ENCODE assay signal across 24 cellular contexts in genomic region chr11:12218909-12219308, GRCh38.
DNase-seq lines count a peak whose midpoint lies in the region; ATAC-seq and TF ChIP-seq lines count a peak whose summit lies in the region.
"Had no signal": no experiment of that assay in that cellular context is flagged by ENCODE, and none has a peak within 500 bp of the region (broad histone marks: within the 10 kb centered on the region; RNA-seq: fewer than 3 reads in every experiment).

No MANE protein-coding gene starts in this region.

- peaks cover 5% of the 10 kb centered on the region for H3K36me3 ChIP-seq in CD8-positive, alpha-beta memory T cell (ENCODE audit: insufficient read depth, low read length)
- H3K36me3 ChIP-seq in hepatocyte (replicated peaks; ENCODE audit: insufficient read depth, low read depth) (no peaks in the 10 kb centered on the region), sigmoid colon (peaks cover 3 to 26% (median 5%) of the 10 kb centered on the region in 4 donors)
- H3K36me3 ChIP-seq: ovary had no signal

- no peak for ATAC-seq in HG02623 (IDR thresholded peaks at IDR 0.05; ENCODE audit: unreplicated experiment)
- ATAC-seq: lower lobe of right lung, WTC11 had no signal

- DNase-seq in CD8-positive, alpha-beta memory T cell: no peak
- DNase-seq in HuH-7.5 (ENCODE audit: low spot score) (peak; percentile 67), hepatocyte (ENCODE audit: low spot score) (peak; percentile 68), sigmoid colon (no peak), GM13976 (ENCODE audit: low spot score) (no peak), NCI-H128 (lab: John Stamatoyannopoulos, UW; ENCODE audit: unreplicated experiment) (no peak)
- DNase-seq in stimulated activated CD8-positive, alpha-beta memory T cell treated with anti-CD3 and anti-CD28 coated beads, Interleukin-4, amount 100 ng/mL, for 48 hours: no peak
- DNase-seq: activated CD4-positive, alpha-beta memory T cell treated with anti-CD3 and anti-CD28 coated beads for 36 hours; activated naive CD4-positive, alpha-beta T cell; activated T-cell treated with anti-CD3 and anti-CD28 coated beads for 4 hours; amniotic stem cell; CD4-positive, alpha-beta memory T cell; cerebellar nuclear complex; effector memory CD4-positive, alpha-beta T cell; EL; lower lobe of right lung; NCI-H1436; NCI-H774; ovary; stimulated activated CD4-positive, alpha-beta T cell treated with anti-CD3 and anti-CD28 coated beads, Interleukin-2, amount 100 ng/mL, for 48 hours; substantia nigra had no signal

- H3K79me2 ChIP-seq in hepatocyte: no peaks in the 10 kb centered on the region

- H4K20me1 ChIP-seq in hepatocyte (ENCODE audit: insufficient read depth, poor library complexity, severe bottlenecking): no peaks in the 10 kb centered on the region

- peaks cover 0 to 4% of the 10 kb centered on the region in 2 donors for H3K27me3 Mint-ChIP-seq in CD8-positive, alpha-beta memory T cell
- H3K27me3 Mint-ChIP-seq: activated CD4-positive, alpha-beta memory T cell treated with anti-CD3 and anti-CD28 coated beads for 36 hours; CD4-positive, alpha-beta memory T cell had no signal

- CTCF ChIA-PET in CD8-positive, alpha-beta memory T cell (lab: Charles Lee): interaction anchor here (0.9 to 3.7 kb wide), 3 partner anchors 11 to 103 kb away, joined by 3 to 20 read pairs (median 3); no protein-coding TSS in a partner anchor

- H3K27ac Mint-ChIP-seq in CD8-positive, alpha-beta memory T cell: peak overlapping the region in 6 of 8 donors; percentile 4 to 85 (median 64)
- H3K27ac Mint-ChIP-seq: activated CD4-positive, alpha-beta memory T cell treated with anti-CD3 and anti-CD28 coated beads for 36 hours; WTC11 had no signal

- no peak for TF ChIP-seq POLR2A in sigmoid colon (IDR thresholded peaks at IDR 0.05)

- H3K9me2 ChIP-seq in hepatocyte (replicated peaks; ENCODE audit: insufficient read depth): no peaks in the 10 kb centered on the region

- no peak overlapping the region for H3K4me3 Mint-ChIP-seq in CD8-positive, alpha-beta memory T cell
- H3K4me3 Mint-ChIP-seq: activated CD4-positive, alpha-beta memory T cell treated with anti-CD3 and anti-CD28 coated beads for 36 hours; WTC11 had no signal

- in situ Hi-C loops in GM13976 (cut with MboI; ENCODE audit: low sequenced_read_pairs, unreplicated experiment): no loop called here

- no peaks in the 10 kb centered on the region for H3K9me3 Mint-ChIP-seq in CD8-positive, alpha-beta memory T cell
- H3K9me3 Mint-ChIP-seq: activated CD4-positive, alpha-beta memory T cell treated with anti-CD3 and anti-CD28 coated beads for 36 hours; CD4-positive, alpha-beta memory T cell; WTC11 had no signal

- TF ChIP-seq EP300 in sigmoid colon (IDR thresholded peaks at IDR 0.05): no peak

- peaks cover 25 to 79% (median 36%) of the 10 kb centered on the region in 3 donors for H3K36me3 Mint-ChIP-seq in CD8-positive, alpha-beta memory T cell
- H3K36me3 Mint-ChIP-seq: WTC11 had no signal

- POLR2A ChIA-PET in CD8-positive, alpha-beta memory T cell (lab: Charles Lee): no interaction called here

- peaks cover 45% of the 10 kb centered on the region for H3K4me1 ChIP-seq in CD8-positive, alpha-beta memory T cell (ENCODE audit: insufficient read depth, low read length)
- H3K4me1 ChIP-seq in hepatocyte (ENCODE audit: insufficient read depth): peaks cover 41% of the 10 kb centered on the region
- peaks cover 0 to 98% (median 78%) of the 10 kb centered on the region in 4 donors for H3K4me1 ChIP-seq in sigmoid colon

- H3K4me3 ChIP-seq in CD8-positive, alpha-beta memory T cell (ENCODE audit: low read length): no peak overlapping the region
- H3K4me3 ChIP-seq in hepatocyte: no peak overlapping the region
- H3K4me3 ChIP-seq in sigmoid colon: no peak overlapping the region
- H3K4me3 ChIP-seq: lower lobe of right lung, ovary, SJSA1 had no signal

- no peak overlapping the region for H3K27ac ChIP-seq in CD8-positive, alpha-beta memory T cell (ENCODE audit: low read depth, low read length)
- H3K27ac ChIP-seq in hepatocyte: peak overlapping the region; percentile 76
- peak overlapping the region; percentile 66 to 89 (median 76) for H3K27ac ChIP-seq in sigmoid colon
- H3K27ac ChIP-seq: lower lobe of right lung, ovary, SJSA1 had no signal

- no peaks in the 10 kb centered on the region for H3K27me3 ChIP-seq in CD8-positive, alpha-beta memory T cell (ENCODE audit: insufficient read depth, low read length, poor library complexity, severe bottlenecking)
- H3K27me3 ChIP-seq in hepatocyte: no peaks in the 10 kb centered on the region
- H3K27me3 ChIP-seq in sigmoid colon: no peaks in the 10 kb centered on the region
- H3K27me3 ChIP-seq: ovary, SJSA1 had no signal

- no peaks in the 10 kb centered on the region for H3K9me3 ChIP-seq in CD8-positive, alpha-beta memory T cell (ENCODE audit: low read length)
- H3K9me3 ChIP-seq in hepatocyte (ENCODE audit: low read depth) (no peaks in the 10 kb centered on the region), sigmoid colon (no peaks in the 10 kb centered on the region)
- H3K9me3 ChIP-seq: lower lobe of right lung, ovary, SJSA1 had no signal

- TF ChIP-seq CTCF in hepatocyte (IDR thresholded peaks at IDR 0.05; ENCODE audit: poor library complexity): no peak
- TF ChIP-seq CTCF in sigmoid colon (IDR thresholded peaks at IDR 0.05): no peak
- no peak for TF ChIP-seq CTCF in GM13976 (IDR thresholded peaks at IDR 0.05; ENCODE audit: borderline replicate concordance, control extremely low read depth, extremely low read depth, insufficient read depth, missing control alignments)

- peak overlapping the region; percentile 40 for H3K4me2 ChIP-seq in hepatocyte

- intact Hi-C loops in sigmoid colon (cut with DNase I): no loop called here

- WGBS in hepatocyte (ENCODE audit: low lambda C conversion rate, missing lambda C conversion rate): 52% methylated on average over 4 of the region's 4 CpGs
- WGBS in sigmoid colon, 2 donors: 27 to 75% methylated on average over 4 of the region's 4 CpGs

- peaks cover 43 to 70% (median 53%) of the 10 kb centered on the region in 3 donors for H3K4me1 Mint-ChIP-seq in CD8-positive, alpha-beta memory T cell

- no peak overlapping the region for H2AFZ ChIP-seq in hepatocyte

Comparison
In these comparisons a context has a peak if more than half of its experiments do, and no peak if none do; other contexts are left out.
1. DNase-seq: peak in HuH-7.5 (single experiment) and hepatocyte (single experiment); none in CD8-positive, alpha-beta memory T cell (0 of 5), sigmoid colon (single experiment), GM13976 (single experiment), stimulated activated CD8-positive, alpha-beta memory T cell treated with anti-CD3 and anti-CD28 coated beads, Interleukin-4, amount 100 ng/mL, for 48 hours (single experiment) and NCI-H128 (single experiment).